ENCODE assay signal across 2 cellular contexts in genomic region chr2:120686511-120687168, GRCh38.
TF ChIP-seq lines count a peak whose summit lies in the region.

No MANE protein-coding gene starts in this region.

TF ChIP-seq in SK-N-SH, 30 proteins besides CTCF, POLR2A, EP300 and RAD21 (continued from another document):
- TF ChIP-seq, protein P1, sequence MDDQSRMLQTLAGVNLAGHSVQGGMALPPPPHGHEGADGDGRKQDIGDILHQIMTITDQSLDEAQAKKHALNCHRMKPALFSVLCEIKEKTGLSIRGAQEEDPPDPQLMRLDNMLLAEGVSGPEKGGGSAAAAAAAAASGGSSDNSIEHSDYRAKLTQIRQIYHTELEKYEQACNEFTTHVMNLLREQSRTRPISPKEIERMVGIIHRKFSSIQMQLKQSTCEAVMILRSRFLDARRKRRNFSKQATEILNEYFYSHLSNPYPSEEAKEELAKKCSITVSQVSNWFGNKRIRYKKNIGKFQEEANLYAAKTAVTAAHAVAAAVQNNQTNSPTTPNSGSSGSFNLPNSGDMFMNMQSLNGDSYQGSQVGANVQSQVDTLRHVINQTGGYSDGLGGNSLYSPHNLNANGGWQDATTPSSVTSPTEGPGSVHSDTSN (IDR thresholded peaks at IDR 0.05): no peak
- TF ChIP-seq POLR2AphosphoS5 (IDR thresholded peaks at IDR 0.05; ENCODE audit: low read depth, low read length): no peak
- TF ChIP-seq GATA2 (CRISPR knock-in tag; IDR thresholded peaks at IDR 0.05): no peak
- TF ChIP-seq JUND (IDR thresholded peaks at IDR 0.05): no peak
- no peak for TF ChIP-seq TAF1 (IDR thresholded peaks at IDR 0.05; ENCODE audit: borderline replicate concordance, low read depth, low read length)
- TF ChIP-seq, protein P2, sequence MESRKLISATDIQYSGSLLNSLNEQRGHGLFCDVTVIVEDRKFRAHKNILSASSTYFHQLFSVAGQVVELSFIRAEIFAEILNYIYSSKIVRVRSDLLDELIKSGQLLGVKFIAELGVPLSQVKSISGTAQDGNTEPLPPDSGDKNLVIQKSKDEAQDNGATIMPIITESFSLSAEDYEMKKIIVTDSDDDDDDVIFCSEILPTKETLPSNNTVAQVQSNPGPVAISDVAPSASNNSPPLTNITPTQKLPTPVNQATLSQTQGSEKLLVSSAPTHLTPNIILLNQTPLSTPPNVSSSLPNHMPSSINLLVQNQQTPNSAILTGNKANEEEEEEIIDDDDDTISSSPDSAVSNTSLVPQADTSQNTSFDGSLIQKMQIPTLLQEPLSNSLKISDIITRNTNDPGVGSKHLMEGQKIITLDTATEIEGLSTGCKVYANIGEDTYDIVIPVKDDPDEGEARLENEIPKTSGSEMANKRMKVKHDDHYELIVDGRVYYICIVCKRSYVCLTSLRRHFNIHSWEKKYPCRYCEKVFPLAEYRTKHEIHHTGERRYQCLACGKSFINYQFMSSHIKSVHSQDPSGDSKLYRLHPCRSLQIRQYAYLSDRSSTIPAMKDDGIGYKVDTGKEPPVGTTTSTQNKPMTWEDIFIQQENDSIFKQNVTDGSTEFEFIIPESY (IDR thresholded peaks at IDR 0.05; ENCODE audit: borderline replicate concordance, low read depth): no peak
- TF ChIP-seq GABPA (IDR thresholded peaks at IDR 0.05; ENCODE audit: low read depth): no peak
- no peak for TF ChIP-seq IRF3 (IDR thresholded peaks at IDR 0.05; ENCODE audit: low read depth, low read length)
- TF ChIP-seq, protein P3, sequence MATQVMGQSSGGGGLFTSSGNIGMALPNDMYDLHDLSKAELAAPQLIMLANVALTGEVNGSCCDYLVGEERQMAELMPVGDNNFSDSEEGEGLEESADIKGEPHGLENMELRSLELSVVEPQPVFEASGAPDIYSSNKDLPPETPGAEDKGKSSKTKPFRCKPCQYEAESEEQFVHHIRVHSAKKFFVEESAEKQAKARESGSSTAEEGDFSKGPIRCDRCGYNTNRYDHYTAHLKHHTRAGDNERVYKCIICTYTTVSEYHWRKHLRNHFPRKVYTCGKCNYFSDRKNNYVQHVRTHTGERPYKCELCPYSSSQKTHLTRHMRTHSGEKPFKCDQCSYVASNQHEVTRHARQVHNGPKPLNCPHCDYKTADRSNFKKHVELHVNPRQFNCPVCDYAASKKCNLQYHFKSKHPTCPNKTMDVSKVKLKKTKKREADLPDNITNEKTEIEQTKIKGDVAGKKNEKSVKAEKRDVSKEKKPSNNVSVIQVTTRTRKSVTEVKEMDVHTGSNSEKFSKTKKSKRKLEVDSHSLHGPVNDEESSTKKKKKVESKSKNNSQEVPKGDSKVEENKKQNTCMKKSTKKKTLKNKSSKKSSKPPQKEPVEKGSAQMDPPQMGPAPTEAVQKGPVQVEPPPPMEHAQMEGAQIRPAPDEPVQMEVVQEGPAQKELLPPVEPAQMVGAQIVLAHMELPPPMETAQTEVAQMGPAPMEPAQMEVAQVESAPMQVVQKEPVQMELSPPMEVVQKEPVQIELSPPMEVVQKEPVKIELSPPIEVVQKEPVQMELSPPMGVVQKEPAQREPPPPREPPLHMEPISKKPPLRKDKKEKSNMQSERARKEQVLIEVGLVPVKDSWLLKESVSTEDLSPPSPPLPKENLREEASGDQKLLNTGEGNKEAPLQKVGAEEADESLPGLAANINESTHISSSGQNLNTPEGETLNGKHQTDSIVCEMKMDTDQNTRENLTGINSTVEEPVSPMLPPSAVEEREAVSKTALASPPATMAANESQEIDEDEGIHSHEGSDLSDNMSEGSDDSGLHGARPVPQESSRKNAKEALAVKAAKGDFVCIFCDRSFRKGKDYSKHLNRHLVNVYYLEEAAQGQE (IDR thresholded peaks at IDR 0.05; ENCODE audit: low read depth, low read length): no peak
- no peak for TF ChIP-seq MEF2A (IDR thresholded peaks at IDR 0.05; ENCODE audit: borderline replicate concordance, low read depth)
- TF ChIP-seq, protein P4, sequence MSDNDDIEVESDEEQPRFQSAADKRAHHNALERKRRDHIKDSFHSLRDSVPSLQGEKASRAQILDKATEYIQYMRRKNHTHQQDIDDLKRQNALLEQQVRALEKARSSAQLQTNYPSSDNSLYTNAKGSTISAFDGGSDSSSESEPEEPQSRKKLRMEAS (IDR thresholded peaks at IDR 0.05; ENCODE audit: low read depth): no peak
TF ChIP-seq in SK-N-SH: peak in this region for 0.

TF ChIP-seq in SK-N-SH treated with all-trans-retinoic acid at 6 μM for 48 hours, 23 proteins besides CTCF, POLR2A, EP300 and RAD21 (continued from another document):
- no peak for TF ChIP-seq CREB5 (CRISPR knock-in tag; IDR thresholded peaks at IDR 0.05; ENCODE audit: low read depth)
- no peak for TF ChIP-seq GLIS3 (CRISPR knock-in tag; IDR thresholded peaks at IDR 0.05)
- TF ChIP-seq RARB (CRISPR knock-in tag; IDR thresholded peaks at IDR 0.05): no peak
- TF ChIP-seq ZNF70 (CRISPR knock-in tag; IDR thresholded peaks at IDR 0.05): no peak
- no peak for TF ChIP-seq PPARA (CRISPR knock-in tag; IDR thresholded peaks at IDR 0.05; ENCODE audit: borderline replicate concordance)
- TF ChIP-seq ESRRG (CRISPR knock-in tag; IDR thresholded peaks at IDR 0.05): no peak
- TF ChIP-seq ZFP30 (CRISPR knock-in tag; IDR thresholded peaks at IDR 0.05): no peak
- TF ChIP-seq ZNF8 (CRISPR knock-in tag; IDR thresholded peaks at IDR 0.05): no peak
- TF ChIP-seq BACH2 (CRISPR knock-in tag; IDR thresholded peaks at IDR 0.05; ENCODE audit: borderline replicate concordance): no peak
- no peak for TF ChIP-seq OSR1 (CRISPR knock-in tag; IDR thresholded peaks at IDR 0.05)
- no peak for TF ChIP-seq PATZ1 (CRISPR knock-in tag; IDR thresholded peaks at IDR 0.05; ENCODE audit: borderline replicate concordance)
